Comparison of ENCODE assay signal across 14 cellular contexts in genomic region chr15:90019611-90020010, GRCh38. TPM values are rescaled to one million over a fixed set of nuclear protein-coding genes. Genes with fewer than 3 reads are reported as not detected.
DNase-seq lines count a peak whose midpoint lies in the region; ATAC-seq, FAIRE-seq and TF ChIP-seq lines count a peak whose summit lies in the region.
"Had no signal": no experiment of that assay in that cellular context is flagged by ENCODE, and none has a peak within 500 bp of the region (broad histone marks: within the 10 kb centered on the region; RNA-seq: fewer than 3 reads in every experiment).

No MANE protein-coding gene starts in this region.

- ATAC-seq in WTC11 (peak; percentile 35; the same call in 1 of the 2 replicates), esophagus mucosa (no peak)
- ATAC-seq: stimulated activated naive CD8-positive, alpha-beta T cell treated with anti-CD3 and anti-CD28 coated beads, Interleukin-15, amount 100 ng/mL, for 72 hours had no signal

- H3K4me3 Mint-ChIP-seq in CD14-positive monocyte (peak overlapping the region in 1 of 2 donors; percentile 80), WTC11 (no peak overlapping the region), mesothelial cell of epicardium (no peak overlapping the region)
- H3K4me3 Mint-ChIP-seq: activated naive CD4-positive, alpha-beta T cell treated with anti-CD3 and anti-CD28 coated beads for 36 hours; stimulated activated naive CD8-positive, alpha-beta T cell treated with anti-CD3 and anti-CD28 coated beads, Interleukin-15, amount 100 ng/mL, for 72 hours had no signal

- no peak for TF ChIP-seq CTCF in CD14-positive monocyte (IDR thresholded peaks at IDR 0.05)
- TF ChIP-seq CTCF in WTC11 (IDR thresholded peaks at IDR 0.05): no peak
- no peak for TF ChIP-seq CTCF in kidney (IDR thresholded peaks at IDR 0.05; ENCODE audit: borderline replicate concordance, extremely low read depth, insufficient read depth)
- TF ChIP-seq CTCF in sigmoid colon (IDR thresholded peaks at IDR 0.05): no peak
- TF ChIP-seq CTCF in mesothelial cell of epicardium (IDR thresholded peaks at IDR 0.05; ENCODE audit: unreplicated experiment): no peak

- no peaks in the 10 kb centered on the region for H3K4me1 ChIP-seq in kidney (ENCODE audit: control insufficient read depth in 1 of 2, insufficient read depth in 1 of 2, low read depth in 1 of 2, low read length in 2 of 2)
- H3K4me1 ChIP-seq in sigmoid colon: peaks cover 0 to 21% (median 10%) of the 10 kb centered on the region in 4 donors

- 83% methylated on average over 8 of the region's 8 CpGs for whole genome bisulfite sequencing in sigmoid colon, 2 donors

- FAIRE-seq in kidney (lab: Jason Lieb, UNC): no peak

- H3K4me3 ChIP-seq in kidney (ENCODE audit: low read length in 2 of 2) (no peak overlapping the region), sigmoid colon (no peak overlapping the region), H7 (ENCODE audit: insufficient read depth, low read depth, low read length) (no peak overlapping the region)

- H3K27me3 Mint-ChIP-seq in CD14-positive monocyte (ENCODE audit: low read depth in 3 of 3) (peaks cover 0 to 5% (median 3%) of the 10 kb centered on the region in 3 donors), WTC11 (ENCODE audit: low read depth) (no peaks in the 10 kb centered on the region), mesothelial cell of epicardium (ENCODE audit: low read depth) (no peaks in the 10 kb centered on the region)
- H3K27me3 Mint-ChIP-seq: stimulated activated naive CD8-positive, alpha-beta T cell treated with anti-CD3 and anti-CD28 coated beads, Interleukin-15, amount 100 ng/mL, for 72 hours had no signal

- H3K27ac Mint-ChIP-seq in CD14-positive monocyte (peak overlapping the region; percentile 90 to 96 (median 93)), WTC11 (no peak overlapping the region), mesothelial cell of epicardium (no peak overlapping the region)
- H3K27ac Mint-ChIP-seq: activated naive CD4-positive, alpha-beta T cell treated with anti-CD3 and anti-CD28 coated beads for 36 hours; stimulated activated naive CD8-positive, alpha-beta T cell treated with anti-CD3 and anti-CD28 coated beads, Interleukin-15, amount 100 ng/mL, for 72 hours had no signal

- TF ChIP-seq POLR2A in sigmoid colon (IDR thresholded peaks at IDR 0.05): no peak

- no peak overlapping the region for H3K9ac ChIP-seq in kidney (ENCODE audit: low read length in 2 of 2)

- intact Hi-C loops in CD14-positive monocyte (cut with micrococcal nuclease): loop anchor here in 1 of 2 donors (5.0 kb wide), 1 partner anchor 38 kb away; no protein-coding TSS in a partner anchor
- intact Hi-C loops in kidney (cut with DNase I): no loop called here
- intact Hi-C loops in sigmoid colon (cut with DNase I): no loop called here

- H3K9me3 ChIP-seq in kidney (ENCODE audit: control insufficient read depth in 1 of 2, low read length in 2 of 2): no peaks in the 10 kb centered on the region
- no peaks in the 10 kb centered on the region for H3K9me3 ChIP-seq in sigmoid colon

- H3K27me3 ChIP-seq in sigmoid colon (no peaks in the 10 kb centered on the region), H7 (ENCODE audit: control insufficient read depth, insufficient read depth, low read length) (no peaks in the 10 kb centered on the region)

- DNase-seq in CD14-positive monocyte (ENCODE audit: low spot score): no peak
- DNase-seq in WTC11 (ENCODE audit: low spot score): no peak
- DNase-seq in kidney: no peak
- DNase-seq in sigmoid colon: peak; percentile 43
- no peak for DNase-seq in inferior parietal cortex (ENCODE audit: extremely low spot score)
- no peak for DNase-seq in mesothelial cell of epicardium (ENCODE audit: low spot score in 2 of 2, unreplicated experiment in 2 of 2)
- no peak for DNase-seq in H7
- DNase-seq: activated naive CD4-positive, alpha-beta T cell treated with anti-CD3 and anti-CD28 coated beads for 36 hours; AML-193; foreskin melanocyte; NCI-H1417 treated with DMSO at 0.1 percent for 48 hours had no signal

- H3K36me3 ChIP-seq in kidney (ENCODE audit: control insufficient read depth in 1 of 2, insufficient read depth in 2 of 2, low read length in 2 of 2) (no peaks in the 10 kb centered on the region), sigmoid colon (no peaks in the 10 kb centered on the region), H7 (replicated peaks; ENCODE audit: control insufficient read depth, insufficient read depth, low read length) (no peaks in the 10 kb centered on the region)

- H3K4me1 Mint-ChIP-seq in CD14-positive monocyte (peaks cover 94% of the 10 kb centered on the region), WTC11 (peaks cover 41% of the 10 kb centered on the region), mesothelial cell of epicardium (peaks cover 7% of the 10 kb centered on the region)

- CTCF ChIA-PET in WTC11 (lab: Charles Lee): interaction anchor here (1.5 kb wide), 1 partner anchor 48 kb away, joined by 4 read pairs; no protein-coding TSS in a partner anchor

- H3K36me3 Mint-ChIP-seq in CD14-positive monocyte (peaks cover 28 to 59% of the 10 kb centered on the region in 2 donors), WTC11 (no peaks in the 10 kb centered on the region), mesothelial cell of epicardium (no peaks in the 10 kb centered on the region)

- POLR2A ChIA-PET in WTC11 (lab: Charles Lee): interaction anchor here (0.6 to 0.7 kb wide), 2 partner anchors 11 to 28 kb away, joined by 3 read pairs; no protein-coding TSS in a partner anchor

- no peak for TF ChIP-seq EP300 in sigmoid colon (IDR thresholded peaks at IDR 0.05)

- H3K27ac ChIP-seq in kidney (ENCODE audit: low read depth in 2 of 2, low read length in 2 of 2): peak overlapping the region; percentile 34 to 87
- H3K27ac ChIP-seq in sigmoid colon: peak overlapping the region in 3 of 4 donors; percentile 40 to 62 (median 58)
- H3K27ac ChIP-seq: VCaP had no signal

- H3K9me3 Mint-ChIP-seq in CD14-positive monocyte (peaks cover 0 to 1% (median 0%) of the 10 kb centered on the region in 7 donors), WTC11 (no peaks in the 10 kb centered on the region), mesothelial cell of epicardium (no peaks in the 10 kb centered on the region)
- H3K9me3 Mint-ChIP-seq: activated naive CD4-positive, alpha-beta T cell treated with anti-CD3 and anti-CD28 coated beads for 36 hours; stimulated activated naive CD8-positive, alpha-beta T cell treated with anti-CD3 and anti-CD28 coated beads, Interleukin-15, amount 100 ng/mL, for 72 hours had no signal

TF ChIP-seq in WTC11, 78 proteins besides CTCF, POLR2A, EP300 and RAD21:
- TF ChIP-seq ZNF396 (CRISPR knock-in tag; IDR thresholded peaks at IDR 0.05; ENCODE audit: borderline replicate concordance) (no peak), ZNF121 (CRISPR knock-in tag; IDR thresholded peaks at IDR 0.05) (0 out of 2 replicates have a peak, but pooled peaks have one; percentile 20)

RNA-seq across cellular contexts. Expression of gene ZNF710, which starts 18.5 kb away (rescaled TPM):
- polyA plus RNA-seq in CD14-positive monocyte (1 to 10 TPM; 3.4 to 4.8 TPM), kidney (ENCODE audit: insufficient read depth, low read depth, low replicate concordance) (11.0 TPM), sigmoid colon (10 to 100 TPM; 13.8 to 28.2 (median 24.1) TPM)
- total RNA-seq in WTC11 (2021) (22.3 to 25.9 TPM (median 24.0 TPM) in 3 replicates), kidney (17.0 TPM), sigmoid colon (10 to 100 TPM in 1 of 4 donors, 1 to 10 TPM in 3; 5.3 to 10.0 (median 7.5) TPM), mesothelial cell of epicardium (30.3 to 31.7 TPM (median 30.4 TPM) in 3 replicates), esophagus mucosa (27.9 TPM)
- total RNA-seq in H7 (2014; rRNA removed; shearing (Covaris generic)): 24.3 and 28.5 TPM in 2 replicates

Comparison
In these comparisons a context has a peak if more than half of its experiments do, and no peak if none do; other contexts are left out.
1. H3K27ac Mint-ChIP-seq: peak in CD14-positive monocyte (7 of 7); none in WTC11 (single experiment) and mesothelial cell of epicardium (single experiment).